1 cellular context compared by ENCODE assay signal in genomic region chr1:158246650-158247049, GRCh38.
A peak's percentile ranks its signal among the peaks of the same experiment; 100 is the strongest.
TF ChIP-seq lines count a peak whose summit lies in the region.

No MANE protein-coding gene starts in this region.

TF ChIP-seq in GM12878, 131 proteins besides CTCF, POLR2A, EP300 and RAD21:
- TF ChIP-seq JUNB (IDR thresholded peaks at IDR 0.05), result peak; percentile 22; the same call in 1 of the 2 replicates
- peak; percentile 33; the same call in 1 of the 2 replicates for TF ChIP-seq FOXM1 (IDR thresholded peaks at IDR 0.05; ENCODE audit: low read depth, low read length)
- TF ChIP-seq NFIC (IDR thresholded peaks at IDR 0.05; ENCODE audit: low read depth, low read length), result no peak
- peak; percentile 56; the same call in 1 of the 2 replicates for TF ChIP-seq SMC3 (IDR thresholded peaks at IDR 0.05; ENCODE audit: borderline replicate concordance, low read length)
